In genomic region chr12:8483081-8483479, GRCh38 we compare ENCODE assay signal across 29 cellular contexts. TPM values are rescaled to one million over a fixed set of nuclear protein-coding genes. Genes with fewer than 3 reads are reported as not detected.
DNase-seq lines count a peak whose midpoint lies in the region; ATAC-seq, FAIRE-seq and TF ChIP-seq lines count a peak whose summit lies in the region.
"Had no signal": no experiment of that assay in that cellular context is flagged by ENCODE, and none has a peak within 500 bp of the region (broad histone marks: within the 10 kb centered on the region; RNA-seq: fewer than 3 reads in every experiment).

No MANE protein-coding gene starts in this region.

- CTCF ChIA-PET in HepG2 (lab: Yijun Ruan, JAX; ENCODE audit: low intra/inter-chr PET ratio, low total read pairs): no interaction called here
- CTCF ChIA-PET in H1 (lab: Charles Lee; ENCODE audit: partially characterized antibody): interaction anchor here (0.7 to 1.4 kb wide), 3 partner anchors 11 to 27 kb away, joined by 3 to 4 read pairs (median 3); partner anchors contain the start of gene CLEC6A

- peak overlapping the region; percentile 72; the same call in 1 of the 2 replicates for H2BK20ac ChIP-seq in H1 (ENCODE audit: low read length)

- H4K91ac ChIP-seq in H1 (replicated peaks; ENCODE audit: insufficient read length, low read length): peak overlapping the region; percentile 32

- H3K27ac ChIP-seq in HepG2 (ENCODE audit: extremely low read length, insufficient read depth, low read length) (no peak overlapping the region), right lobe of liver (no peak overlapping the region), H1 (ENCODE audit: low read depth, low read length) (no peak overlapping the region), testis (no peak overlapping the region)
- H3K27ac ChIP-seq: 22Rv1; BLaER1 treated with 17β-estradiol and CSF1 and Interleukin-3, amounts not matched to agents 10 nM and 100 nM; esophagus muscularis mucosa; pancreas; skin epidermis; thyroid gland had no signal

- H3K23me2 ChIP-seq in H1 (ENCODE audit: low read depth, low read length): no peaks in the 10 kb centered on the region

- H3K23ac ChIP-seq in H1 (ENCODE audit: insufficient read length): no peak overlapping the region

- no peak overlapping the region for H3K14ac ChIP-seq in H1 (ENCODE audit: insufficient read length)

- no peak for FAIRE-seq in HepG2 (lab: Jason Lieb, UNC)
- FAIRE-seq in H1 (lab: Jason Lieb, UNC): no peak
- FAIRE-seq: islet of Langerhans, pancreas had no signal

- H3K79me1 ChIP-seq in H1 (ENCODE audit: low read depth, low read length): no peaks in the 10 kb centered on the region

- peak overlapping the region; percentile 82 for H2BK12ac ChIP-seq in H1 (ENCODE audit: low read depth, low read length)

- H2AFZ ChIP-seq in HepG2 (ENCODE audit: low read length) (no peak overlapping the region), H1 (ENCODE audit: low read length) (no peak overlapping the region)

- in situ Hi-C loops in HepG2 (cut with HindIII; ENCODE audit: extremely low pct_ligation_motif_present, low pct_unique_long_range_greater_than_20kb): no loop called here

- H3K4ac ChIP-seq in H1 (replicated peaks; ENCODE audit: insufficient read length, low read depth, low read length): no peak overlapping the region

- H3K4me1 ChIP-seq in HepG2 (ENCODE audit: insufficient read depth, low read length) (no peaks in the 10 kb centered on the region), right lobe of liver (no peaks in the 10 kb centered on the region), H1 (replicated peaks in 1 of 4; ENCODE audit: control insufficient read depth in 3 of 4, insufficient read depth in 4 of 4, low read length in 3 of 4) (peaks cover 0 to 9% (median 5%) of the 10 kb centered on the region in 4 experiments; a peak in 4 of 7 replicates), testis (no peaks in the 10 kb centered on the region)
- H3K4me1 ChIP-seq: esophagus muscularis mucosa, pancreas had no signal

- H3K9me3 ChIP-seq in HepG2 (ENCODE audit: low read length): no peaks in the 10 kb centered on the region
- no peaks in the 10 kb centered on the region for H3K9me3 ChIP-seq in right lobe of liver
- H3K9me3 ChIP-seq in H1 (ENCODE audit: insufficient read depth in 2 of 2, low read depth in 1 of 2, low read length in 1 of 2): no peaks in the 10 kb centered on the region
- H3K9me3 ChIP-seq in testis: no peaks in the 10 kb centered on the region
- H3K9me3 ChIP-seq: pancreas, thyroid gland had no signal

- H4K8ac ChIP-seq in H1 (ENCODE audit: extremely low read depth, insufficient read depth, low read length): no peak overlapping the region

- no peak overlapping the region for H4K5ac ChIP-seq in H1 (ENCODE audit: insufficient read length, low read depth, low read length)

- intact Hi-C loops in HepG2 (cut with micrococcal nuclease; ENCODE audit: unreplicated experiment): no loop called here
- intact Hi-C loops in right lobe of liver (cut with DNase I): no loop called here
- intact Hi-C loops in testis (cut with DNase I; ENCODE audit: low total_unique reads): no loop called here

- TF ChIP-seq POLR2A in HepG2 (IDR thresholded peaks at IDR 0.05; ENCODE audit: insufficient read depth in 1 of 2, low read depth in 2 of 2, low read length in 2 of 2): no peak
- no peak for TF ChIP-seq POLR2A in right lobe of liver (IDR thresholded peaks at IDR 0.05)
- TF ChIP-seq POLR2A in H1 (IDR thresholded peaks at IDR 0.05; ENCODE audit: control extremely low read depth in 1 of 2, low read depth in 2 of 2, low read length in 2 of 2): no peak
- TF ChIP-seq POLR2A in testis (IDR thresholded peaks at IDR 0.05): no peak

- no peak overlapping the region for H3K56ac ChIP-seq in H1 (replicated peaks; ENCODE audit: insufficient read length, low read depth, low read length)

- H3K4me3 ChIP-seq in HepG2 (replicated peaks in 1 of 3; ENCODE audit: insufficient read depth in 1 of 3, low read depth in 2 of 3, low read length in 3 of 3) (no peak overlapping the region), right lobe of liver (no peak overlapping the region), H1 (ENCODE audit: extremely low read depth in 1 of 4, insufficient read depth in 2 of 4, low read depth in 3 of 4, low read length in 4 of 4) (no peak overlapping the region), testis (no peak overlapping the region)
- H3K4me3 ChIP-seq: BLaER1 treated with 17β-estradiol and CSF1 and Interleukin-3, amounts not matched to agents 10 nM and 100 nM; esophagus muscularis mucosa; pancreas; skin epidermis; thyroid gland had no signal

- H2AK5ac ChIP-seq in H1 (ENCODE audit: low read depth, low read length): peak overlapping the region; percentile 70; the same call in 1 of the 2 replicates

- H3K36me3 ChIP-seq in HepG2 (replicated peaks in 1 of 2; ENCODE audit: control insufficient read depth in 1 of 2, insufficient read depth in 2 of 2, low read length in 2 of 2) (no peaks in the 10 kb centered on the region), right lobe of liver (no peaks in the 10 kb centered on the region), H1 (ENCODE audit: control insufficient read depth in 2 of 4, insufficient read depth in 4 of 4, low read length in 3 of 4) (no peaks in the 10 kb centered on the region), testis (ENCODE audit: low read depth, missing control alignments) (no peaks in the 10 kb centered on the region)
- H3K36me3 ChIP-seq: BLaER1 treated with 17β-estradiol and CSF1 and Interleukin-3, amounts not matched to agents 10 nM and 100 nM; esophagus muscularis mucosa; pancreas; thyroid gland had no signal

- TF ChIP-seq EP300 in HepG2 (IDR thresholded peaks at IDR 0.05; ENCODE audit: low read depth in 2 of 2, low read length in 2 of 2): no peak
- no peak for TF ChIP-seq EP300 in HepG2 (CRISPR knock-in tag; IDR thresholded peaks at IDR 0.05; ENCODE audit: borderline replicate concordance)
- no peak for TF ChIP-seq EP300 in H1 (IDR thresholded peaks at IDR 0.05; ENCODE audit: borderline replicate concordance in 1 of 2, low read depth in 2 of 2, low read length in 2 of 2)

- H4K20me1 ChIP-seq in HepG2 (ENCODE audit: insufficient read depth, low read length) (no peaks in the 10 kb centered on the region), H1 (replicated peaks in 1 of 2; ENCODE audit: control insufficient read depth in 1 of 2, insufficient read depth in 2 of 2, low read length in 2 of 2) (no peaks in the 10 kb centered on the region)
- H4K20me1 ChIP-seq: BLaER1 treated with 17β-estradiol and CSF1 and Interleukin-3, amounts not matched to agents 10 nM and 100 nM had no signal

- H3K4me2 ChIP-seq in HepG2 (ENCODE audit: low read depth, low read length) (no peak overlapping the region), H1 (ENCODE audit: insufficient read depth in 1 of 2, low read depth in 2 of 2, low read length in 2 of 2) (no peak overlapping the region)

- H2BK120ac ChIP-seq in H1 (replicated peaks; ENCODE audit: low read depth, low read length): no peak overlapping the region

- H3K18ac ChIP-seq in H1 (ENCODE audit: extremely low read depth, low read length): no peak overlapping the region

- H3K9ac ChIP-seq in HepG2 (ENCODE audit: insufficient read depth, low read depth, low read length): no peak overlapping the region
- no peak overlapping the region for H3K9ac ChIP-seq in H1 (replicated peaks in 1 of 4; ENCODE audit: extremely low read depth in 1 of 4, low read depth in 3 of 4, low read length in 3 of 4)
- H3K9ac ChIP-seq: BLaER1 treated with 17β-estradiol and CSF1 and Interleukin-3, amounts not matched to agents 10 nM and 100 nM had no signal

- H3K27me3 ChIP-seq in HepG2 (ENCODE audit: control insufficient read depth in 1 of 2, insufficient read depth in 2 of 2, low read length in 2 of 2) (no peaks in the 10 kb centered on the region), right lobe of liver (no peaks in the 10 kb centered on the region), H1 (replicated peaks in 1 of 4; ENCODE audit: control insufficient read depth in 3 of 4, extremely low read depth in 1 of 4, insufficient read depth in 3 of 4, low read length in 3 of 4) (no peaks in the 10 kb centered on the region), testis (no peaks in the 10 kb centered on the region)
- H3K27me3 ChIP-seq: BLaER1 treated with 17β-estradiol and CSF1 and Interleukin-3, amounts not matched to agents 10 nM and 100 nM; esophagus muscularis mucosa; pancreas; thyroid gland had no signal

- peak overlapping the region; percentile 88; the same call in 1 of the 2 replicates for H2BK15ac ChIP-seq in H1 (ENCODE audit: low read length)

- ATAC-seq in HepG2 (no peak), right lobe of liver (no peak)
- ATAC-seq: left lobe of liver, pancreas had no signal

- H3K79me2 ChIP-seq in HepG2 (ENCODE audit: insufficient read depth, low read length): no peaks in the 10 kb centered on the region
- no peaks in the 10 kb centered on the region for H3K79me2 ChIP-seq in H1 (ENCODE audit: control insufficient read depth in 1 of 2, insufficient read depth in 2 of 2, low read length in 2 of 2)

- no peak for TF ChIP-seq RAD21 in HepG2 (CRISPR knock-in tag; IDR thresholded peaks at IDR 0.05)
- no peak for TF ChIP-seq RAD21 in H1 (IDR thresholded peaks at IDR 0.05 in 1 of 2, conservative IDR thresholded peaks at IDR 0.05 in 1 of 2; ENCODE audit: low read depth in 2 of 2, low read length in 2 of 2)

- BruUV-seq in HepG2 (replicated peaks; lab: Mats Ljungman, UMichigan): no TSS peak

- TF ChIP-seq CTCF in HepG2 (CRISPR knock-in tag; IDR thresholded peaks at IDR 0.05) (no peak), right lobe of liver (IDR thresholded peaks at IDR 0.05) (no peak), H1 (IDR thresholded peaks at IDR 0.05; ENCODE audit: control extremely low read depth in 1 of 3, insufficient read depth in 1 of 3, low read depth in 1 of 3, low read length in 3 of 3) (no peak), testis (IDR thresholded peaks at IDR 0.05) (no peak)

- H2BK5ac ChIP-seq in H1 (ENCODE audit: low read depth, low read length): peak overlapping the region; percentile 45

- POLR2A ChIA-PET in HepG2 (lab: Yijun Ruan, JAX): no interaction called here
- POLR2A ChIA-PET in H1 (lab: Charles Lee; ENCODE audit: partially characterized antibody): interaction anchor here (1.5 kb wide), 2 partner anchors 10 to 22 kb away, joined by 3 to 4 read pairs; no protein-coding TSS in a partner anchor

- DNase-seq in DMS53 (lab: John Stamatoyannopoulos, UW): peak; percentile 45
- no peak for DNase-seq in DMS53 treated with DMSO at 0.1 percent for 48 hours (lab: John Stamatoyannopoulos, UW; ENCODE audit: unreplicated experiment)
- no peak for DNase-seq in HepG2 (ENCODE audit: low spot score)
- no peak for DNase-seq in right lobe of liver
- no peak for DNase-seq in H1 (ENCODE audit: low read depth in 1 of 2, low spot score in 2 of 2)
- no peak for DNase-seq in stimulated activated CD4-positive, alpha-beta T cell treated with anti-CD3 and anti-CD28 coated beads, Interleukin-4, amount 100 ng/mL, for 4 hours
- DNase-seq in testis: no peak
- no peak for DNase-seq in COLO829 (ENCODE audit: low spot score)
- DNase-seq: activated CD4-positive, alpha-beta T cell treated with anti-CD3 and anti-CD28 coated beads for 1 hour; foreskin fibroblast; GOT3; head of caudate nucleus; NCI-H446; NCI-H748 treated with DMSO at 0.1 percent for 48 hours; pancreas; retina; SHP77; stimulated activated naive CD4-positive, alpha-beta T cell treated with Interleukin-2 at 50 U/mL for 16 hours; thyroid gland had no signal

RNA-seq across cellular contexts. Expression of gene CLEC6A, which starts 27.3 kb away (rescaled TPM):
- not detected in 2 replicates for total RNA-seq in HepG2 (2016; rRNA removed; fragmentation: Illumina TruSeq; extraction: Trizol)
- total RNA-seq in HepG2 (2016; cell fraction: cytosol; rRNA removed; fragmentation: Illumina TruSeq; extraction: Trizol; ENCODE audit: low read depth): not detected in 2 replicates
- not detected in 2 replicates for total RNA-seq in HepG2 (2016; cell fraction: insoluble cytoplasmic fraction; rRNA removed; fragmentation: Illumina TruSeq; extraction: Trizol)
- total RNA-seq in HepG2 (2016; cell fraction: membrane; rRNA removed; fragmentation: Illumina TruSeq; extraction: Trizol): not detected in 2 replicates
- not detected in 2 replicates for total RNA-seq in HepG2 (2016; cell fraction: nucleus; rRNA removed; fragmentation: Illumina TruSeq; extraction: Trizol)
- not detected in 2 replicates for polyA plus RNA-seq in HepG2 (2011; rRNA removed)
- not detected in 2 replicates for polyA plus RNA-seq in HepG2 (2011; cell fraction: cytosol; rRNA removed)
- polyA plus RNA-seq in HepG2 (2011; cell fraction: nucleus; rRNA removed): not detected in 2 replicates
- polyA plus RNA-seq in HepG2 (2012): not detected in 2 replicates
- not detected in 2 replicates for polyA plus RNA-seq in HepG2 (2016; cell fraction: cytosol; fragmentation: Illumina TruSeq; extraction: Trizol; ENCODE audit: low read depth)
- not detected in 2 replicates for polyA plus RNA-seq in HepG2 (2016; cell fraction: insoluble cytoplasmic fraction; fragmentation: Illumina TruSeq; extraction: Trizol; ENCODE audit: low read depth)
- polyA plus RNA-seq in HepG2 (2016; cell fraction: membrane; fragmentation: Illumina TruSeq; extraction: Trizol; ENCODE audit: low read depth): not detected in 2 replicates
- not detected in 2 replicates for polyA plus RNA-seq in HepG2 (2016; cell fraction: nucleus; fragmentation: Illumina TruSeq; extraction: Trizol; ENCODE audit: insufficient read depth, low read depth)
- polyA minus RNA-seq in HepG2 (2011; rRNA and poly(A)+ RNA removed; ENCODE audit: low replicate concordance): not detected in 2 replicates
- polyA minus RNA-seq in HepG2 (2011; cell fraction: cytosol; rRNA and poly(A)+ RNA removed): not detected in 2 replicates
- polyA minus RNA-seq in HepG2 (2011; cell fraction: nucleus; rRNA and poly(A)+ RNA removed): not detected in 2 replicates
- not detected for total RNA-seq in right lobe of liver
- not detected in 2 replicates for total RNA-seq in H1 (2021; fragmentation: NEBNext Ultra II Directional; extraction: Animal tissue kit (Norgen Biotek cat#: 25700))
- not detected in 2 replicates for polyA plus RNA-seq in H1 (2011; rRNA removed)
- polyA plus RNA-seq in H1 (2011; cell fraction: cytosol; rRNA removed): not detected
- not detected for polyA plus RNA-seq in H1 (2011; cell fraction: nucleus; rRNA removed)
- not detected in 4 replicates for polyA plus RNA-seq in H1 (2012, experiment 1 of 2)
- not detected for polyA plus RNA-seq in H1 (2012, experiment 2 of 2)
- polyA plus RNA-seq in H1 (2013, experiment 1 of 2): 0.10 TPM
- polyA plus RNA-seq in H1 (2013, experiment 2 of 2): 0.06 TPM
- polyA minus RNA-seq in H1 (2011; rRNA and poly(A)+ RNA removed): 0.10 TPM in 1 of 2 replicates, not detected in the other
- not detected for polyA minus RNA-seq in H1 (2011; cell fraction: cytosol; rRNA and poly(A)+ RNA removed)
- polyA minus RNA-seq in H1 (2011; cell fraction: nucleus; rRNA and poly(A)+ RNA removed): 0.70 TPM
- not detected for total RNA-seq in testis
- not detected for polyA plus RNA-seq in testis (ENCODE audit: insufficient read depth, low read depth, low replicate concordance)
- total RNA-seq: esophagus muscularis mucosa, left lobe of liver, mucosa of gallbladder, neural crest cell, pancreas had no signal
- polyA plus RNA-seq: IgD-negative memory B cell, pancreas had no signal

RNA-seq across cellular contexts. Expression of gene CLEC4D, which starts 30.2 kb away (rescaled TPM):
- total RNA-seq in HepG2 (2016; rRNA removed; fragmentation: Illumina TruSeq; extraction: Trizol) (not detected in 2 replicates), right lobe of liver (under 1 TPM in 3 of 6 experiments, not detected in 3; 0.09 to 0.43 (median 0.16) TPM), testis (under 1 TPM; 0.31 TPM)
- total RNA-seq in HepG2 (2016; cell fraction: cytosol; rRNA removed; fragmentation: Illumina TruSeq; extraction: Trizol; ENCODE audit: low read depth): not detected in 2 replicates
- not detected in 2 replicates for total RNA-seq in HepG2 (2016; cell fraction: insoluble cytoplasmic fraction; rRNA removed; fragmentation: Illumina TruSeq; extraction: Trizol)
- not detected in 2 replicates for total RNA-seq in HepG2 (2016; cell fraction: membrane; rRNA removed; fragmentation: Illumina TruSeq; extraction: Trizol)
- not detected in 2 replicates for total RNA-seq in HepG2 (2016; cell fraction: nucleus; rRNA removed; fragmentation: Illumina TruSeq; extraction: Trizol)
- polyA plus RNA-seq in HepG2 (2011; rRNA removed) (not detected in 2 replicates), H1 (2011; rRNA removed) (0.03 and 0.14 TPM in 2 replicates), testis (ENCODE audit: insufficient read depth, low read depth, low replicate concordance) (not detected)
- not detected in 2 replicates for polyA plus RNA-seq in HepG2 (2011; cell fraction: cytosol; rRNA removed)
- polyA plus RNA-seq in HepG2 (2011; cell fraction: nucleus; rRNA removed): not detected in 2 replicates
- not detected in 2 replicates for polyA plus RNA-seq in HepG2 (2012)
- not detected in 2 replicates for polyA plus RNA-seq in HepG2 (2016; cell fraction: cytosol; fragmentation: Illumina TruSeq; extraction: Trizol; ENCODE audit: low read depth)
- polyA plus RNA-seq in HepG2 (2016; cell fraction: insoluble cytoplasmic fraction; fragmentation: Illumina TruSeq; extraction: Trizol; ENCODE audit: low read depth): not detected in 2 replicates
- not detected in 2 replicates for polyA plus RNA-seq in HepG2 (2016; cell fraction: membrane; fragmentation: Illumina TruSeq; extraction: Trizol; ENCODE audit: low read depth)
- polyA plus RNA-seq in HepG2 (2016; cell fraction: nucleus; fragmentation: Illumina TruSeq; extraction: Trizol; ENCODE audit: insufficient read depth, low read depth): not detected in 2 replicates
- polyA minus RNA-seq in HepG2 (2011; rRNA and poly(A)+ RNA removed; ENCODE audit: low replicate concordance): not detected in 2 replicates
- polyA minus RNA-seq in HepG2 (2011; cell fraction: cytosol; rRNA and poly(A)+ RNA removed): not detected in 2 replicates
- not detected in 2 replicates for polyA minus RNA-seq in HepG2 (2011; cell fraction: nucleus; rRNA and poly(A)+ RNA removed)
- not detected in 2 replicates for total RNA-seq in H1 (2021; fragmentation: NEBNext Ultra II Directional; extraction: Animal tissue kit (Norgen Biotek cat#: 25700))
- 0.18 TPM for polyA plus RNA-seq in H1 (2011; cell fraction: cytosol; rRNA removed)
- polyA plus RNA-seq in H1 (2011; cell fraction: nucleus; rRNA removed): 0.43 TPM
- 0.13 to 0.55 TPM (median 0.23 TPM) in 3 of 4 replicates, not detected in the other for polyA plus RNA-seq in H1 (2012, experiment 1 of 2)
- polyA plus RNA-seq in H1 (2012, experiment 2 of 2): not detected
- 0.20 TPM for polyA plus RNA-seq in H1 (2013, experiment 1 of 2)
- polyA plus RNA-seq in H1 (2013, experiment 2 of 2): 0.11 TPM
- polyA minus RNA-seq in H1 (2011; rRNA and poly(A)+ RNA removed): 0.10 and 0.16 TPM in 2 replicates
- not detected for polyA minus RNA-seq in H1 (2011; cell fraction: cytosol; rRNA and poly(A)+ RNA removed)
- not detected for polyA minus RNA-seq in H1 (2011; cell fraction: nucleus; rRNA and poly(A)+ RNA removed)
- total RNA-seq: left lobe of liver, mucosa of gallbladder, neural crest cell had no signal
- polyA plus RNA-seq: IgD-negative memory B cell, pancreas had no signal

RNA-seq across cellular contexts. Expression of gene CLEC4E, which starts 57.6 kb away (rescaled TPM):
- not detected in 2 replicates for total RNA-seq in HepG2 (2016; rRNA removed; fragmentation: Illumina TruSeq; extraction: Trizol)
- total RNA-seq in HepG2 (2016; cell fraction: cytosol; rRNA removed; fragmentation: Illumina TruSeq; extraction: Trizol; ENCODE audit: low read depth): not detected in 2 replicates
- not detected in 2 replicates for total RNA-seq in HepG2 (2016; cell fraction: insoluble cytoplasmic fraction; rRNA removed; fragmentation: Illumina TruSeq; extraction: Trizol)
- not detected in 2 replicates for total RNA-seq in HepG2 (2016; cell fraction: membrane; rRNA removed; fragmentation: Illumina TruSeq; extraction: Trizol)
- not detected in 2 replicates for total RNA-seq in HepG2 (2016; cell fraction: nucleus; rRNA removed; fragmentation: Illumina TruSeq; extraction: Trizol)
- not detected in 2 replicates for polyA plus RNA-seq in HepG2 (2011; rRNA removed)
- not detected in 2 replicates for polyA plus RNA-seq in HepG2 (2011; cell fraction: cytosol; rRNA removed)
- polyA plus RNA-seq in HepG2 (2011; cell fraction: nucleus; rRNA removed): not detected in 2 replicates
- polyA plus RNA-seq in HepG2 (2012): not detected in 2 replicates
- not detected in 2 replicates for polyA plus RNA-seq in HepG2 (2016; cell fraction: cytosol; fragmentation: Illumina TruSeq; extraction: Trizol; ENCODE audit: low read depth)
- polyA plus RNA-seq in HepG2 (2016; cell fraction: insoluble cytoplasmic fraction; fragmentation: Illumina TruSeq; extraction: Trizol; ENCODE audit: low read depth): not detected in 2 replicates
- not detected in 2 replicates for polyA plus RNA-seq in HepG2 (2016; cell fraction: membrane; fragmentation: Illumina TruSeq; extraction: Trizol; ENCODE audit: low read depth)
- polyA plus RNA-seq in HepG2 (2016; cell fraction: nucleus; fragmentation: Illumina TruSeq; extraction: Trizol; ENCODE audit: insufficient read depth, low read depth): not detected in 2 replicates
- not detected in 2 replicates for polyA minus RNA-seq in HepG2 (2011; rRNA and poly(A)+ RNA removed; ENCODE audit: low replicate concordance)
- polyA minus RNA-seq in HepG2 (2011; cell fraction: cytosol; rRNA and poly(A)+ RNA removed): not detected in 2 replicates
- not detected in 2 replicates for polyA minus RNA-seq in HepG2 (2011; cell fraction: nucleus; rRNA and poly(A)+ RNA removed)
- total RNA-seq in right lobe of liver: 1 to 10 TPM in 3 of 6 experiments, under 1 TPM in 3; 0.42 to 3.1 (median 0.99) TPM
- total RNA-seq in H1 (2021; fragmentation: NEBNext Ultra II Directional; extraction: Animal tissue kit (Norgen Biotek cat#: 25700)): not detected in 2 replicates
- 0.03 TPM in 1 of 2 replicates, not detected in the other for polyA plus RNA-seq in H1 (2011; rRNA removed)
- not detected for polyA plus RNA-seq in H1 (2011; cell fraction: cytosol; rRNA removed)
- polyA plus RNA-seq in H1 (2011; cell fraction: nucleus; rRNA removed): not detected
- polyA plus RNA-seq in H1 (2012, experiment 1 of 2): not detected in 4 replicates
- polyA plus RNA-seq in H1 (2012, experiment 2 of 2): not detected
- not detected for polyA plus RNA-seq in H1 (2013, experiment 1 of 2)
- not detected for polyA plus RNA-seq in H1 (2013, experiment 2 of 2)
- polyA minus RNA-seq in H1 (2011; rRNA and poly(A)+ RNA removed): not detected in 2 replicates
- polyA minus RNA-seq in H1 (2011; cell fraction: cytosol; rRNA and poly(A)+ RNA removed): not detected
- not detected for polyA minus RNA-seq in H1 (2011; cell fraction: nucleus; rRNA and poly(A)+ RNA removed)
- 1 to 10 TPM; 2.0 to 3.2 TPM for total RNA-seq in testis
- 0.98 TPM for polyA plus RNA-seq in testis (ENCODE audit: insufficient read depth, low read depth, low replicate concordance)
- total RNA-seq: endodermal cell, neural crest cell had no signal
- polyA plus RNA-seq: IgD-negative memory B cell had no signal
